In genomic region chr1:40306296-40306695, GRCh38 we compare ENCODE assay signal across 1 cellular context.
TF ChIP-seq lines count a peak whose summit lies in the region.

No MANE protein-coding gene starts in this region.

TF ChIP-seq in K562, 482 proteins besides CTCF, POLR2A, EP300 and RAD21:
- TF ChIP-seq IRF2 (CRISPR knock-in tag; IDR thresholded peaks at IDR 0.05) (0 out of 2 replicates have a peak, but pooled peaks have one; percentile 23), LEF1 (IDR thresholded peaks at IDR 0.05) (no peak)
